In the genomic region with DNA sequence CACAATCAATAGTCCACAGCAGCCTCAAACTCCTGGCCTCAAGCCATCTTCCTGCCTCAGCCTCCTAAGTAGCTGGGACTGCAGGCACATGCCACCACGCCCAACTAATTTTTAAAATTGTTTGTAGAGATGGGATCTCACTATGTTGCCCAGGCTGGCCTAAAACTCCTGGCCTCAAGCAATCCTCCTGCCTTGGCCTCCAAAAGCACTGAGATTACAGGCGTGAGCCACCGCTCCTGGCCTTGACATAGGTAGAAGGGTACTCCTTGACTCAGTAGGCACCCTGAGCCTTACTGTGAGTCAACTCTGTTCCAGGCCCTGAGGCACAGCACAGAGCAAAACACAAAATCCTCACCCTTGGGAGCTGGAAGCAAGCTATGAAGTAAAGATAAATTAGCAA, we compare ENCODE assay signal across 1 cellular context.
TF ChIP-seq lines count a peak whose summit lies in the region.

No MANE protein-coding gene starts in this region.

TF ChIP-seq in K562, 482 proteins besides CTCF, POLR2A, EP300 and RAD21:
- TF ChIP-seq, protein P1, sequence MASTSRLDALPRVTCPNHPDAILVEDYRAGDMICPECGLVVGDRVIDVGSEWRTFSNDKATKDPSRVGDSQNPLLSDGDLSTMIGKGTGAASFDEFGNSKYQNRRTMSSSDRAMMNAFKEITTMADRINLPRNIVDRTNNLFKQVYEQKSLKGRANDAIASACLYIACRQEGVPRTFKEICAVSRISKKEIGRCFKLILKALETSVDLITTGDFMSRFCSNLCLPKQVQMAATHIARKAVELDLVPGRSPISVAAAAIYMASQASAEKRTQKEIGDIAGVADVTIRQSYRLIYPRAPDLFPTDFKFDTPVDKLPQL (IDR thresholded peaks at IDR 0.05; ENCODE audit: extremely low read depth, insufficient read length) = no peak
- TF ChIP-seq ZNF121 (CRISPR knock-in tag; conservative IDR thresholded peaks at IDR 0.05) = peak; percentile 92
- TF ChIP-seq ZSCAN32 (CRISPR knock-in tag; IDR thresholded peaks at IDR 0.05) = no peak
- TF ChIP-seq SAFB (IDR thresholded peaks at IDR 0.05; ENCODE audit: borderline replicate concordance, low read depth, low read length) = no peak
- no peak for TF ChIP-seq NELFE (IDR thresholded peaks at IDR 0.05; ENCODE audit: insufficient read depth, insufficient read length)
